ENCODE assay signal across 40 cellular contexts in genomic region chr6:130826442-130827246, GRCh38. TPM values are rescaled to one million over a fixed set of nuclear protein-coding genes. Genes with fewer than 3 reads are reported as not detected.
"Had no signal": no experiment of that assay in that cellular context is flagged by ENCODE, and none has a peak within 500 bp of the region (broad histone marks: within the 10 kb centered on the region; RNA-seq: fewer than 3 reads in every experiment).

No MANE protein-coding gene starts in this region.

- H3K9ac ChIP-seq: parathyroid adenoma had no signal

- H3K36me3 ChIP-seq: colonic mucosa, esophagus squamous epithelium, heart right ventricle, left ventricle myocardium inferior, neutrophil, prostate gland, right atrium auricular region, sigmoid colon, stomach, tibial artery had no signal

- H3K79me2 ChIP-seq: parathyroid adenoma had no signal

- H3K9me3 Mint-ChIP-seq: immature natural killer cell; natural killer cell treated with Interleukin-12 subunit alpha and Interleukin-12 subunit beta and Interleukin-15 and Interleukin-18, amount 100 ng/mL, for 72 hours; stimulated activated effector memory CD8-positive, alpha-beta T cell treated with anti-CD3 and anti-CD28 coated beads, Interleukin-12 subunit alpha, Interleukin-12 subunit beta, amount 100 ng/mL, for 72 hours; type B pancreatic cell had no signal

- ATAC-seq: heart right ventricle; mucosa of descending colon; natural killer cell treated with Interleukin-12 subunit alpha and Interleukin-12 subunit beta and Interleukin-15 and Interleukin-18, amount 100 ng/mL, for 72 hours; stimulated activated effector memory CD8-positive, alpha-beta T cell treated with anti-CD3 and anti-CD28 coated beads, Interleukin-12 subunit alpha, Interleukin-12 subunit beta, amount 100 ng/mL, for 72 hours had no signal

- H3K4me3 Mint-ChIP-seq: dendritic cell treated with granulocyte-macrophage colony-stimulating factor and Interleukin-4, amounts not matched to agents 40 ng/mL and 50 ng/mL, for 4 days; immature natural killer cell; mesothelial cell of epicardium; naive B cell; natural killer cell treated with Interleukin-12 subunit alpha and Interleukin-12 subunit beta and Interleukin-15 and Interleukin-18, amount 100 ng/mL, for 72 hours; neural crest cell; stimulated activated effector memory CD8-positive, alpha-beta T cell treated with anti-CD3 and anti-CD28 coated beads, Interleukin-12 subunit alpha, Interleukin-12 subunit beta, amount 100 ng/mL, for 72 hours had no signal

- H3K27ac ChIP-seq: colonic mucosa, esophagus squamous epithelium, heart right ventricle, left ventricle myocardium inferior, neutrophil, parathyroid adenoma, prostate gland, right atrium auricular region, sigmoid colon, stomach, tibial artery had no signal

- DNase-seq: colonic mucosa; effector CD8-positive, alpha-beta T cell; erythroblast; esophagus squamous epithelium; foreskin melanocyte; glutamatergic neuron; heart right ventricle; hypothalamus; immature natural killer cell; islet precursor cell; kidney glomerular epithelial cell; left colon; left ventricle myocardium inferior; mesenchymal stem cell; mucosa of descending colon; naive B cell; sigmoid colon; stimulated activated CD4-positive, alpha-beta T cell treated with anti-CD3 and anti-CD28 coated beads, Interleukin-2, amount 100 ng/mL, for 24 hours; stimulated activated CD4-positive, alpha-beta T cell treated with anti-CD3 and anti-CD28 coated beads, Interleukin-4, amount 100 ng/mL, for 24 hours; stimulated activated naive CD4-positive, alpha-beta T cell treated with Interleukin-2 at 50 U/mL for 16 hours; stomach; tibial artery had no signal

- H3K9me3 ChIP-seq: colonic mucosa, esophagus squamous epithelium, heart right ventricle, left ventricle myocardium inferior, mucosa of descending colon, neutrophil, prostate gland, right atrium auricular region, sigmoid colon, stomach, tibial artery had no signal

- H3K36me3 Mint-ChIP-seq: immature natural killer cell; mesothelial cell of epicardium; natural killer cell treated with Interleukin-12 subunit alpha and Interleukin-12 subunit beta and Interleukin-15 and Interleukin-18, amount 100 ng/mL, for 72 hours; stimulated activated effector memory CD8-positive, alpha-beta T cell treated with anti-CD3 and anti-CD28 coated beads, Interleukin-12 subunit alpha, Interleukin-12 subunit beta, amount 100 ng/mL, for 72 hours; type B pancreatic cell had no signal

- FAIRE-seq: endometrium had no signal

- H3K4me1 ChIP-seq: colonic mucosa, esophagus squamous epithelium, heart right ventricle, left ventricle myocardium inferior, parathyroid adenoma, prostate gland, right atrium auricular region, sigmoid colon, tibial artery had no signal

- H2AFZ ChIP-seq: parathyroid adenoma had no signal

- H3K27me3 ChIP-seq: colonic mucosa, esophagus squamous epithelium, heart right ventricle, neutrophil, right atrium auricular region, sigmoid colon, stomach, tibial artery had no signal

- H3K27me3 Mint-ChIP-seq: dendritic cell treated with granulocyte-macrophage colony-stimulating factor and Interleukin-4, amounts not matched to agents 40 ng/mL and 50 ng/mL, for 4 days; naive B cell; natural killer cell treated with Interleukin-12 subunit alpha and Interleukin-12 subunit beta and Interleukin-15 and Interleukin-18, amount 100 ng/mL, for 72 hours had no signal

- H3K4me1 Mint-ChIP-seq: naive B cell had no signal

- H3K27ac Mint-ChIP-seq: dendritic cell treated with granulocyte-macrophage colony-stimulating factor and Interleukin-4, amounts not matched to agents 40 ng/mL and 50 ng/mL, for 4 days; immature natural killer cell; mesothelial cell of epicardium; naive B cell; natural killer cell treated with Interleukin-12 subunit alpha and Interleukin-12 subunit beta and Interleukin-15 and Interleukin-18, amount 100 ng/mL, for 72 hours; stimulated activated effector memory CD8-positive, alpha-beta T cell treated with anti-CD3 and anti-CD28 coated beads, Interleukin-12 subunit alpha, Interleukin-12 subunit beta, amount 100 ng/mL, for 72 hours; type B pancreatic cell had no signal

- H3K4me3 ChIP-seq: colonic mucosa, esophagus squamous epithelium, heart right ventricle, left ventricle myocardium inferior, lung, mucosa of descending colon, prostate gland, right atrium auricular region, sigmoid colon, stomach, tibial artery had no signal

RNA-seq across cellular contexts. Expression of gene SMLR1, which starts 0.6 kb away (rescaled TPM):
- total RNA-seq: chondrocyte; colonic mucosa; esophagus squamous epithelium; heart right ventricle; left colon; left ventricle myocardium inferior; lung; mesothelial cell of epicardium; mucosa of descending colon; natural killer cell treated with Interleukin-12 subunit alpha and Interleukin-12 subunit beta and Interleukin-15 and Interleukin-18, amount 100 ng/mL, for 72 hours; neural crest cell; osteoblast; right atrium auricular region; sigmoid colon; skeletal muscle tissue; subcutaneous adipose tissue; temporal lobe; urinary bladder had no signal
- polyA plus RNA-seq: heart right ventricle, immature natural killer cell, lung, sigmoid colon, stomach, urinary bladder had no signal
